In genomic region chrX:96002401-96002800, GRCh38 we compare ENCODE assay signal across 24 cellular contexts.
"Had no signal": no experiment of that assay in that cellular context is flagged by ENCODE, and none has a peak within 500 bp of the region (broad histone marks: within the 10 kb centered on the region; RNA-seq: fewer than 3 reads in every experiment).

No MANE protein-coding gene starts in this region.

- H3K36me3 Mint-ChIP-seq: activated naive CD4-positive, alpha-beta T cell treated with anti-CD3 and anti-CD28 coated beads, Interleukin-2, amount 50 U/mL, for 72 hours; naive thymus-derived CD4-positive, alpha-beta T cell had no signal

- H3K4me1 ChIP-seq: body of pancreas, right atrium auricular region, testis, transverse colon had no signal

- H3K27me3 Mint-ChIP-seq: activated B cell treated with CpG ODN at 0.5 μM for 24 hours; activated CD8-positive, alpha-beta T cell treated with anti-CD3 and anti-CD28 coated beads for 36 hours; activated T-helper 17 cell treated with anti-CD3 and anti-CD28 coated beads, Interleukin-2, amount 50 U/mL, for 72 hours; naive thymus-derived CD4-positive, alpha-beta T cell had no signal

- H3K9me3 ChIP-seq: body of pancreas, right atrium auricular region, testis, transverse colon had no signal

- H3K4me3 Mint-ChIP-seq: activated B cell treated with CpG ODN at 0.5 μM for 24 hours; activated CD8-positive, alpha-beta T cell treated with anti-CD3 and anti-CD28 coated beads for 36 hours; activated T-cell treated with anti-CD3 and anti-CD28 coated beads, Interleukin-2, amount 50 U/mL, for 4 hours; activated T-helper 17 cell treated with anti-CD3 and anti-CD28 coated beads, Interleukin-2, amount 50 U/mL, for 72 hours; naive thymus-derived CD4-positive, alpha-beta T cell; neural crest cell; T-helper 2 cell treated with Interferon-gamma antibody and Interleukin-4, amounts not matched to agents 5 μg/mL and 100 μg/mL, for 36 hours had no signal

- H3K4me2 ChIP-seq: hepatocyte had no signal

- H2AFZ ChIP-seq: hepatocyte had no signal

- H3K79me2 ChIP-seq: hepatocyte had no signal

- H3K9me3 Mint-ChIP-seq: activated B cell treated with CpG ODN at 0.5 μM for 24 hours; activated CD8-positive, alpha-beta T cell treated with anti-CD3 and anti-CD28 coated beads for 36 hours; activated T-cell treated with anti-CD3 and anti-CD28 coated beads, Interleukin-2, amount 50 U/mL, for 4 hours; activated T-helper 17 cell treated with anti-CD3 and anti-CD28 coated beads, Interleukin-2, amount 50 U/mL, for 72 hours; naive thymus-derived CD4-positive, alpha-beta T cell had no signal

- H3K27me3 ChIP-seq: body of pancreas, hepatocyte, right atrium auricular region, testis, transverse colon had no signal

- ATAC-seq: activated CD8-positive, alpha-beta T cell treated with anti-CD3 and anti-CD28 coated beads for 36 hours; activated naive CD4-positive, alpha-beta T cell treated with anti-CD3 and anti-CD28 coated beads, Interleukin-2, amount 50 U/mL, for 72 hours; activated T-cell treated with anti-CD3 and anti-CD28 coated beads, Interleukin-2, amount 50 U/mL, for 4 hours; activated T-helper 17 cell treated with anti-CD3 and anti-CD28 coated beads, Interleukin-2, amount 50 U/mL, for 72 hours; body of pancreas; esophagus mucosa; naive thymus-derived CD4-positive, alpha-beta T cell had no signal

- H3K4me1 Mint-ChIP-seq: activated B cell treated with CpG ODN at 0.5 μM for 24 hours; activated T-helper 17 cell treated with anti-CD3 and anti-CD28 coated beads, Interleukin-2, amount 50 U/mL, for 72 hours; naive thymus-derived CD4-positive, alpha-beta T cell had no signal

- H3K4me3 ChIP-seq: body of pancreas, hepatocyte, right atrium auricular region, testis, transverse colon had no signal

- H3K27ac ChIP-seq: body of pancreas, hepatocyte, right atrium auricular region, testis, transverse colon had no signal

- H3K36me3 ChIP-seq: right atrium auricular region, transverse colon had no signal

- H3K27ac Mint-ChIP-seq: activated B cell treated with CpG ODN at 0.5 μM for 24 hours; activated CD8-positive, alpha-beta T cell treated with anti-CD3 and anti-CD28 coated beads for 36 hours; activated naive CD4-positive, alpha-beta T cell treated with anti-CD3 and anti-CD28 coated beads, Interleukin-2, amount 50 U/mL, for 72 hours; activated T-helper 17 cell treated with anti-CD3 and anti-CD28 coated beads, Interleukin-2, amount 50 U/mL, for 72 hours; naive thymus-derived CD4-positive, alpha-beta T cell; T-helper 2 cell treated with Interferon-gamma antibody and Interleukin-4, amounts not matched to agents 5 μg/mL and 100 μg/mL, for 36 hours had no signal

- DNase-seq: activated B cell treated with CpG ODN at 0.5 μM for 24 hours; activated CD4-positive, alpha-beta T cell treated with anti-CD3 and anti-CD28 coated beads, Interleukin-2, amount 50 U/mL, for 1 hour; activated CD8-positive, alpha-beta T cell treated with anti-CD3 and anti-CD28 coated beads for 36 hours; activated T-cell treated with anti-CD3 and anti-CD28 coated beads, Interleukin-2, amount 50 U/mL, for 4 hours; anterior cingulate cortex; body of pancreas; cortex of kidney; foreskin melanocyte; islet precursor cell; midbrain; naive thymus-derived CD4-positive, alpha-beta T cell; nucleus accumbens; stimulated activated CD4-positive, alpha-beta T cell treated with anti-CD3 and anti-CD28 coated beads, Interleukin-2, amount 100 ng/mL, for 48 hours; stimulated activated naive CD4-positive, alpha-beta T cell treated with Interleukin-2 at 50 U/mL for 16 hours; T-helper 1 cell; testis; transverse colon had no signal
